In genomic region chr1:95325337-95325736, GRCh38 we compare ENCODE assay signal across 32 cellular contexts.
"Had no signal": no experiment of that assay in that cellular context is flagged by ENCODE, and none has a peak within 500 bp of the region (broad histone marks: within the 10 kb centered on the region; RNA-seq: fewer than 3 reads in every experiment).

No MANE protein-coding gene starts in this region.

- H3K4me3 ChIP-seq: ascending aorta, cardiac muscle cell, colonic mucosa, Peyer's patch, SJSA1 had no signal

- H3K4me3 Mint-ChIP-seq: activated CD8-positive, alpha-beta T cell treated with anti-CD3 and anti-CD28 coated beads, Interleukin-2, amount 10 ng/mL, durations not matched to agents 7 days and 5 days; activated naive CD4-positive, alpha-beta T cell treated with anti-CD3 and anti-CD28 coated beads, Interleukin-2, amount 50 U/mL, for 24 hours; activated naive CD8-positive, alpha-beta T cell treated with anti-CD3 and anti-CD28 coated beads, Interleukin-2, amount 10 ng/mL, durations not matched to agents 7 days and 5 days; activated T-cell treated with anti-CD3 and anti-CD28 coated beads, Interleukin-2, amount 50 U/mL, for 24 hours; central memory CD8-positive, alpha-beta T cell had no signal

- H3K9me3 Mint-ChIP-seq: activated naive CD4-positive, alpha-beta T cell treated with anti-CD3 and anti-CD28 coated beads, Interleukin-2, amount 50 U/mL, for 24 hours; activated naive CD8-positive, alpha-beta T cell treated with anti-CD3 and anti-CD28 coated beads, Interleukin-2, amount 10 ng/mL, durations not matched to agents 7 days and 5 days; activated T-cell treated with anti-CD3 and anti-CD28 coated beads, Interleukin-2, amount 50 U/mL, for 24 hours; activated T-helper 2 cell treated with anti-CD3 and anti-CD28 coated beads, Interferon-gamma antibody, Interleukin-2, Interleukin-4, amounts not matched to agents 10 μg/mL and 5 μg/mL and 100 μg/mL, durations not matched to agents 14 hours and 24 hours and 36 hours; central memory CD8-positive, alpha-beta T cell had no signal

- H3K4me1 ChIP-seq: ascending aorta, colonic mucosa, Peyer's patch had no signal

- H3K36me3 ChIP-seq: ascending aorta, cardiac muscle cell, colonic mucosa, Peyer's patch, SJSA1, WERI-Rb-1 had no signal

- H3K27me3 ChIP-seq: ascending aorta, cardiac muscle cell, colonic mucosa, Peyer's patch, SJSA1 had no signal

- H3K36me3 Mint-ChIP-seq: activated naive CD4-positive, alpha-beta T cell treated with anti-CD3 and anti-CD28 coated beads, Interleukin-2, amount 50 U/mL, for 24 hours; activated naive CD8-positive, alpha-beta T cell treated with anti-CD3 and anti-CD28 coated beads, Interleukin-2, amount 10 ng/mL, durations not matched to agents 7 days and 5 days had no signal

- H3K4me1 Mint-ChIP-seq: activated naive CD4-positive, alpha-beta T cell treated with anti-CD3 and anti-CD28 coated beads, Interleukin-2, amount 50 U/mL, for 24 hours; activated naive CD8-positive, alpha-beta T cell treated with anti-CD3 and anti-CD28 coated beads, Interleukin-2, amount 10 ng/mL, durations not matched to agents 7 days and 5 days; central memory CD8-positive, alpha-beta T cell had no signal

- DNase-seq: activated CD4-positive, alpha-beta T cell treated with anti-CD3 and anti-CD28 coated beads for 1 hour; activated CD4-positive, alpha-beta T cell treated with anti-CD3 and anti-CD28 coated beads for 48 hours; activated CD4-positive, alpha-beta T cell treated with anti-CD3 and anti-CD28 coated beads, Interleukin-2, amount 50 U/mL, for 48 hours; activated CD4-positive, CD25-positive, alpha-beta regulatory T cell; activated CD8-positive, alpha-beta T cell treated with anti-CD3 and anti-CD28 coated beads, Interleukin-2, amount 10 ng/mL, durations not matched to agents 7 days and 5 days; activated gamma-delta T cell; activated naive CD4-positive, alpha-beta T cell treated with Interleukin-2 at 50 U/mL for 16 hours; activated naive CD8-positive, alpha-beta T cell treated with anti-CD3 and anti-CD28 coated beads, Interleukin-2, amount 10 ng/mL, durations not matched to agents 7 days and 5 days; activated T-cell treated with anti-CD3 and anti-CD28 coated beads, Interleukin-2, amount 50 U/mL, for 24 hours; colonic mucosa; Karpas-422; MV-4-11; NCI-H1092; NCI-H1436 treated with DMSO at 0.1 percent for 48 hours; NCI-H187 treated with DMSO at 0.1 percent for 48 hours; NCI-H2081; NCI-H345; NCI-H526 treated with DMSO at 0.1 percent for 48 hours; NCI-H774; NK-92 treated with Interleukin-12 subunit alpha and Interleukin-12 subunit beta, amount 100 ng/mL, for 24 hours; PC-3; Peyer's patch; RPMI8226; SHP77 treated with DMSO at 0.1 percent for 48 hours; T1000; WERI-Rb-1 had no signal

- H3K27ac Mint-ChIP-seq: activated CD8-positive, alpha-beta T cell treated with anti-CD3 and anti-CD28 coated beads, Interleukin-2, amount 10 ng/mL, durations not matched to agents 7 days and 5 days; activated naive CD4-positive, alpha-beta T cell treated with anti-CD3 and anti-CD28 coated beads, Interleukin-2, amount 50 U/mL, for 24 hours; activated naive CD8-positive, alpha-beta T cell treated with anti-CD3 and anti-CD28 coated beads, Interleukin-2, amount 10 ng/mL, durations not matched to agents 7 days and 5 days; activated T-cell treated with anti-CD3 and anti-CD28 coated beads, Interleukin-2, amount 50 U/mL, for 24 hours; activated T-helper 2 cell treated with anti-CD3 and anti-CD28 coated beads, Interferon-gamma antibody, Interleukin-2, Interleukin-4, amounts not matched to agents 10 μg/mL and 5 μg/mL and 100 μg/mL, durations not matched to agents 14 hours and 24 hours and 36 hours had no signal

- H3K27ac ChIP-seq: ascending aorta, cardiac muscle cell, colonic mucosa, Peyer's patch, SJSA1, WERI-Rb-1 had no signal

- ATAC-seq: activated CD8-positive, alpha-beta T cell treated with anti-CD3 and anti-CD28 coated beads, Interleukin-2, amount 10 ng/mL, durations not matched to agents 7 days and 5 days; PC-3 had no signal

- H3K9me3 ChIP-seq: ascending aorta, colonic mucosa, Peyer's patch had no signal
